Comparison of ENCODE assay signal across 35 cellular contexts in genomic region chr2:79114797-79115494, GRCh38. TPM values are rescaled to one million over a fixed set of nuclear protein-coding genes. Genes with fewer than 3 reads are reported as not detected.
"Had no signal": no experiment of that assay in that cellular context is flagged by ENCODE, and none has a peak within 500 bp of the region (broad histone marks: within the 10 kb centered on the region; RNA-seq: fewer than 3 reads in every experiment).

No MANE protein-coding gene starts in this region.

- FAIRE-seq: TTC549 had no signal

- DNase-seq: activated B cell treated with CpG ODN at 0.5 μM for 24 hours; activated CD4-positive, alpha-beta memory T cell treated with anti-CD3 and anti-CD28 coated beads for 36 hours; activated CD4-positive, alpha-beta T cell treated with anti-CD3 and anti-CD28 coated beads for 1 hour; activated CD4-positive, alpha-beta T cell treated with anti-CD3 and anti-CD28 coated beads, Interleukin-2, amount 10 ng/mL, durations not matched to agents 7 days and 5 days; activated CD8-positive, alpha-beta memory T cell treated with anti-CD3 and anti-CD28 coated beads for 24 hours; activated effector memory CD4-positive, alpha-beta T cell treated with anti-CD3 and anti-CD28 coated beads, Interleukin-2, amount 50 U/mL, for 16 hours; activated naive CD4-positive, alpha-beta T cell treated with Interleukin-2 at 50 U/mL for 16 hours; activated naive CD8-positive, alpha-beta T cell treated with anti-CD3 and anti-CD28 coated beads, Interleukin-2, amount 50 U/mL, for 24 hours; activated T-cell treated with anti-CD3 and anti-CD28 coated beads, Interleukin-2, amount 50 U/mL, for 4 hours; amniotic stem cell; KG1; MV-4-11; NCI-H1092 treated with DMSO at 0.1 percent for 48 hours; NCI-H1417 treated with DMSO at 0.1 percent for 48 hours; NCI-H1694; NCI-H2029; NCI-H2107; NCI-H2171 treated with DMSO at 0.1 percent for 48 hours; NCI-H226; NCI-H526; NK-92 treated with Interleukin-12 subunit alpha and Interleukin-12 subunit beta, amount 100 ng/mL, for 24 hours; OCI-M1; SHP77 treated with DMSO at 0.1 percent for 48 hours; T-helper 17 cell; T-helper 9 cell had no signal

- H3K27me3 ChIP-seq: ascending aorta had no signal

- H3K9me3 ChIP-seq: ascending aorta had no signal

- H3K36me3 ChIP-seq: ascending aorta had no signal

- H3K27ac ChIP-seq: ascending aorta, RWPE1 had no signal

- H3K4me3 ChIP-seq: ascending aorta had no signal

- ATAC-seq: activated naive CD4-positive, alpha-beta T cell treated with anti-CD3 and anti-CD28 coated beads, Interleukin-2, amount 50 U/mL, for 72 hours; activated naive CD8-positive, alpha-beta T cell treated with anti-CD3 and anti-CD28 coated beads, Interleukin-2, amount 50 U/mL, for 24 hours; activated T-cell treated with anti-CD3 and anti-CD28 coated beads, Interleukin-2, amount 50 U/mL, for 4 hours; Panc1; T-helper 17 cell had no signal

- H3K4me1 ChIP-seq: ascending aorta had no signal

RNA-seq across cellular contexts. Expression of gene REG1A, which starts 5.3 kb away (rescaled TPM):
- total RNA-seq: activated B cell treated with CpG ODN at 0.5 μM for 24 hours; activated CD4-positive, alpha-beta memory T cell treated with anti-CD3 and anti-CD28 coated beads for 36 hours; activated CD4-positive, alpha-beta T cell treated with anti-CD3 and anti-CD28 coated beads, Interleukin-2, amount 10 ng/mL, durations not matched to agents 7 days and 5 days; activated naive CD4-positive, alpha-beta T cell treated with anti-CD3 and anti-CD28 coated beads, Interleukin-2, amount 50 U/mL, for 72 hours; LHCN-M2; MCF 10A; NCI-H460; SK-MEL-5; T-helper 17 cell had no signal
- polyA plus RNA-seq: IgD-negative memory B cell had no signal

RNA-seq across cellular contexts. Expression of gene REG1B, which starts 27.2 kb away (rescaled TPM):
- total RNA-seq: activated B cell treated with CpG ODN at 0.5 μM for 24 hours; activated CD4-positive, alpha-beta memory T cell treated with anti-CD3 and anti-CD28 coated beads for 36 hours; activated CD4-positive, alpha-beta T cell treated with anti-CD3 and anti-CD28 coated beads, Interleukin-2, amount 10 ng/mL, durations not matched to agents 7 days and 5 days; activated naive CD4-positive, alpha-beta T cell treated with anti-CD3 and anti-CD28 coated beads, Interleukin-2, amount 50 U/mL, for 72 hours; ascending aorta; LHCN-M2; MCF 10A; NCI-H460; SK-MEL-5; T-helper 17 cell had no signal
- polyA plus RNA-seq: IgD-negative memory B cell had no signal

RNA-seq across cellular contexts. Expression of gene REG3A, which starts 44.6 kb away (rescaled TPM):
- total RNA-seq: activated B cell treated with CpG ODN at 0.5 μM for 24 hours; activated CD4-positive, alpha-beta memory T cell treated with anti-CD3 and anti-CD28 coated beads for 36 hours; activated CD4-positive, alpha-beta T cell treated with anti-CD3 and anti-CD28 coated beads, Interleukin-2, amount 10 ng/mL, durations not matched to agents 7 days and 5 days; activated naive CD4-positive, alpha-beta T cell treated with anti-CD3 and anti-CD28 coated beads, Interleukin-2, amount 50 U/mL, for 72 hours; ascending aorta; LHCN-M2; MCF 10A; NCI-H460; SK-MEL-5; T-helper 17 cell had no signal
- polyA plus RNA-seq: IgD-negative memory B cell had no signal
